ENCODE assay signal across 27 cellular contexts in the genomic region with DNA sequence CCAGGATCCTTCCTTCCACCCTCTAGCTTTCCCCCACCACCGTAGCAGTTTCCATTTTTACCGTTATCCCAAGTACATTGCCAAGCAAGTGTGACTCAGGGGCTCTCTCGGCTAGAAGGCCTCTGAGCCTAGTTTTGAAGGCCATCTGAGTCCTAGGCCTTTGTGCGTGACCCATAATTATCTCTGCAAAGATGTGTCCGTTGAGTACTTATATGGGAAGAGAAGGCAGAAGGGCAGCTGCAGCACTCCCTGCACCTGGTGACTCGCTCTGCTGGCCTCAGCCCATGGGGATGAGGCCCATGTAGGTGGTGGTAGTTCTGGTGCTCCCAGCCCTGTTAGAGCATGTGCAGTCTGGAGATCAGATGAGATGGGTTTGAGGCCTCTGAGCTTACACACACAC.
DNase-seq lines count a peak whose midpoint lies in the region; ATAC-seq, FAIRE-seq and TF ChIP-seq lines count a peak whose summit lies in the region.
"Had no signal": no experiment of that assay in that cellular context is flagged by ENCODE, and none has a peak within 500 bp of the region (broad histone marks: within the 10 kb centered on the region; RNA-seq: fewer than 3 reads in every experiment).

No MANE protein-coding gene starts in this region.

- H3K4me1 ChIP-seq in heart left ventricle, result peaks cover 0 to 33% (median 6%) of the 10 kb centered on the region in 12 donors
- H3K4me1 ChIP-seq in left ventricle myocardium inferior, result peaks cover 21% of the 10 kb centered on the region
- peaks cover 10 to 18% of the 10 kb centered on the region in 2 donors for H3K4me1 ChIP-seq in adrenal gland (replicated peaks in 1 of 2)
- H3K4me1 ChIP-seq in small intestine (ENCODE audit: control insufficient read depth in 2 of 2, insufficient read depth in 1 of 2, low read depth in 1 of 2, low read length in 1 of 2), result no peaks in the 10 kb centered on the region

- no peaks in the 10 kb centered on the region for H3K36me3 ChIP-seq in heart left ventricle
- H3K36me3 ChIP-seq in left ventricle myocardium inferior, result no peaks in the 10 kb centered on the region
- H3K36me3 ChIP-seq in adrenal gland (replicated peaks in 1 of 2), result no peaks in the 10 kb centered on the region
- H3K36me3 ChIP-seq in small intestine (ENCODE audit: control insufficient read depth in 2 of 2, insufficient read depth in 2 of 2, low read length in 2 of 2), result no peaks in the 10 kb centered on the region
- H3K36me3 ChIP-seq: SJCRH30, upper lobe of left lung had no signal

- TF ChIP-seq POLR2A in heart left ventricle (IDR thresholded peaks at IDR 0.05) (no peak), adrenal gland (IDR thresholded peaks at IDR 0.05) (no peak)

- H3K9me3 ChIP-seq in heart left ventricle (peaks cover 0 to 24% (median 8%) of the 10 kb centered on the region in 12 donors), left ventricle myocardium inferior (replicated peaks) (peaks cover 25% of the 10 kb centered on the region), adrenal gland (replicated peaks in 1 of 3) (peaks cover 0 to 7% (median 0%) of the 10 kb centered on the region in 3 donors), small intestine (ENCODE audit: control insufficient read depth, low read depth) (no peaks in the 10 kb centered on the region)
- H3K9me3 ChIP-seq: SJCRH30 had no signal

- ATAC-seq in heart left ventricle, result peak in 3 of 4 donors; percentile 12 to 37 (median 26)
- ATAC-seq in HG03175 (IDR thresholded peaks at IDR 0.05; ENCODE audit: unreplicated experiment), result no peak
- ATAC-seq: HCT116; natural killer cell treated with Interleukin-12 subunit alpha and Interleukin-12 subunit beta and Interleukin-15 and Interleukin-18, amount 100 ng/mL, for 72 hours; T-helper 17 cell had no signal

- intact Hi-C loops in heart left ventricle (cut with DNase I), result no loop called here
- intact Hi-C loops in left ventricle myocardium inferior (cut with micrococcal nuclease), result no loop called here
- intact Hi-C loops in adrenal gland (cut with DNase I), result loop anchor here in 1 of 2 donors (10.0 kb wide), 1 partner anchor 129 kb away; no protein-coding TSS in a partner anchor

- H3K27ac ChIP-seq in heart left ventricle (peak overlapping the region in 3 of 12 donors; percentile 14 to 50 (median 29)), left ventricle myocardium inferior (replicated peaks) (no peak overlapping the region), adrenal gland (peak overlapping the region in 4 of 5 donors; percentile 12 to 58 (median 43)), small intestine (ENCODE audit: low read depth in 1 of 2, low read length in 1 of 2) (no peak overlapping the region)
- H3K27ac ChIP-seq: SJCRH30, upper lobe of left lung, VCaP had no signal

- DNase-seq in heart left ventricle (no peak), left ventricle myocardium inferior (no peak), adrenal gland (peak; percentile 35 to 69 (median 66)), kidney tubule cell (ENCODE audit: low spot score) (peak; percentile 18), activated T-cell treated with anti-CD3 and anti-CD28 coated beads for 4 hours (no peak), small intestine (no peak)
- no peak for DNase-seq in activated CD8-positive, alpha-beta memory T cell treated with anti-CD3 and anti-CD28 coated beads, Interleukin-2, amount 50 U/mL, for 4 hours
- DNase-seq: activated CD4-positive, alpha-beta T cell treated with anti-CD3 and anti-CD28 coated beads, Interleukin-2, amount 50 U/mL, for 48 hours; activated naive CD4-positive, alpha-beta T cell; activated T-cell treated with anti-CD3 and anti-CD28 coated beads, Interleukin-2, amount 50 U/mL, for 1 hour; DMS 273 treated with DMSO at 0.1 percent for 48 hours; endodermal cell; GDM1; hippocampal formation; NCI-H2029 treated with DMSO at 0.1 percent for 48 hours; NCI-H524; OCI-M1; posterior cingulate gyrus; SJCRH30; T-helper 17 cell; upper lobe of left lung had no signal

- H3K4me3 ChIP-seq in heart left ventricle (no peak overlapping the region), left ventricle myocardium inferior (no peak overlapping the region), adrenal gland (no peak overlapping the region), small intestine (ENCODE audit: low read depth in 1 of 2, low read length in 2 of 2) (no peak overlapping the region)
- H3K4me3 ChIP-seq: SJCRH30, upper lobe of left lung had no signal

- 73 to 77% (median 76%) methylated on average over 6 of the region's 6 CpGs for WGBS in heart left ventricle, 4 donors
- WGBS in adrenal gland, 4 donors, result 35 to 64% (median 41%) methylated on average over 6 of the region's 6 CpGs
- whole genome bisulfite sequencing in small intestine, 3 donors, result 85 to 94% (median 87%) methylated on average over 6 of the region's 6 CpGs

- TF ChIP-seq CTCF in heart left ventricle (IDR thresholded peaks at IDR 0.05) (no peak), left ventricle myocardium inferior (IDR thresholded peaks at IDR 0.05; ENCODE audit: borderline replicate concordance) (no peak), adrenal gland (IDR thresholded peaks at IDR 0.05) (no peak)

- no peak for FAIRE-seq in small intestine (lab: Jason Lieb, UNC)
- FAIRE-seq: A204.1, keratinocyte had no signal

- no peaks in the 10 kb centered on the region for H3K27me3 ChIP-seq in heart left ventricle
- H3K27me3 ChIP-seq in left ventricle myocardium inferior (ENCODE audit: low read depth), result no peaks in the 10 kb centered on the region
- H3K27me3 ChIP-seq in adrenal gland, result no peaks in the 10 kb centered on the region
- H3K27me3 ChIP-seq in small intestine (ENCODE audit: control insufficient read depth in 2 of 2, insufficient read depth in 2 of 2, low read length in 2 of 2), result no peaks in the 10 kb centered on the region
- H3K27me3 ChIP-seq: SJCRH30, upper lobe of left lung had no signal

Comparison
In these comparisons a context has a peak if more than half of its experiments do, and no peak if none do; other contexts are left out.
1. DNase-seq: peak in adrenal gland (7 of 7) and kidney tubule cell (single experiment); none in heart left ventricle (0 of 5), left ventricle myocardium inferior (single experiment), activated T-cell treated with anti-CD3 and anti-CD28 coated beads for 4 hours (single experiment), activated CD8-positive, alpha-beta memory T cell treated with anti-CD3 and anti-CD28 coated beads, Interleukin-2, amount 50 U/mL, for 4 hours (single experiment) and small intestine (single experiment).
2. H3K27ac ChIP-seq: peak in adrenal gland (4 of 5); none in left ventricle myocardium inferior (single experiment) and small intestine (0 of 2).